Comparison of ENCODE assay signal across 1 cellular context in genomic region chr2:162581931-162582330, GRCh38.
TF ChIP-seq lines count a peak whose summit lies in the region.

No MANE protein-coding gene starts in this region.

TF ChIP-seq in GM23338, 12 proteins besides CTCF, POLR2A, EP300 and RAD21 (continued from another document):
- TF ChIP-seq, protein P1, sequence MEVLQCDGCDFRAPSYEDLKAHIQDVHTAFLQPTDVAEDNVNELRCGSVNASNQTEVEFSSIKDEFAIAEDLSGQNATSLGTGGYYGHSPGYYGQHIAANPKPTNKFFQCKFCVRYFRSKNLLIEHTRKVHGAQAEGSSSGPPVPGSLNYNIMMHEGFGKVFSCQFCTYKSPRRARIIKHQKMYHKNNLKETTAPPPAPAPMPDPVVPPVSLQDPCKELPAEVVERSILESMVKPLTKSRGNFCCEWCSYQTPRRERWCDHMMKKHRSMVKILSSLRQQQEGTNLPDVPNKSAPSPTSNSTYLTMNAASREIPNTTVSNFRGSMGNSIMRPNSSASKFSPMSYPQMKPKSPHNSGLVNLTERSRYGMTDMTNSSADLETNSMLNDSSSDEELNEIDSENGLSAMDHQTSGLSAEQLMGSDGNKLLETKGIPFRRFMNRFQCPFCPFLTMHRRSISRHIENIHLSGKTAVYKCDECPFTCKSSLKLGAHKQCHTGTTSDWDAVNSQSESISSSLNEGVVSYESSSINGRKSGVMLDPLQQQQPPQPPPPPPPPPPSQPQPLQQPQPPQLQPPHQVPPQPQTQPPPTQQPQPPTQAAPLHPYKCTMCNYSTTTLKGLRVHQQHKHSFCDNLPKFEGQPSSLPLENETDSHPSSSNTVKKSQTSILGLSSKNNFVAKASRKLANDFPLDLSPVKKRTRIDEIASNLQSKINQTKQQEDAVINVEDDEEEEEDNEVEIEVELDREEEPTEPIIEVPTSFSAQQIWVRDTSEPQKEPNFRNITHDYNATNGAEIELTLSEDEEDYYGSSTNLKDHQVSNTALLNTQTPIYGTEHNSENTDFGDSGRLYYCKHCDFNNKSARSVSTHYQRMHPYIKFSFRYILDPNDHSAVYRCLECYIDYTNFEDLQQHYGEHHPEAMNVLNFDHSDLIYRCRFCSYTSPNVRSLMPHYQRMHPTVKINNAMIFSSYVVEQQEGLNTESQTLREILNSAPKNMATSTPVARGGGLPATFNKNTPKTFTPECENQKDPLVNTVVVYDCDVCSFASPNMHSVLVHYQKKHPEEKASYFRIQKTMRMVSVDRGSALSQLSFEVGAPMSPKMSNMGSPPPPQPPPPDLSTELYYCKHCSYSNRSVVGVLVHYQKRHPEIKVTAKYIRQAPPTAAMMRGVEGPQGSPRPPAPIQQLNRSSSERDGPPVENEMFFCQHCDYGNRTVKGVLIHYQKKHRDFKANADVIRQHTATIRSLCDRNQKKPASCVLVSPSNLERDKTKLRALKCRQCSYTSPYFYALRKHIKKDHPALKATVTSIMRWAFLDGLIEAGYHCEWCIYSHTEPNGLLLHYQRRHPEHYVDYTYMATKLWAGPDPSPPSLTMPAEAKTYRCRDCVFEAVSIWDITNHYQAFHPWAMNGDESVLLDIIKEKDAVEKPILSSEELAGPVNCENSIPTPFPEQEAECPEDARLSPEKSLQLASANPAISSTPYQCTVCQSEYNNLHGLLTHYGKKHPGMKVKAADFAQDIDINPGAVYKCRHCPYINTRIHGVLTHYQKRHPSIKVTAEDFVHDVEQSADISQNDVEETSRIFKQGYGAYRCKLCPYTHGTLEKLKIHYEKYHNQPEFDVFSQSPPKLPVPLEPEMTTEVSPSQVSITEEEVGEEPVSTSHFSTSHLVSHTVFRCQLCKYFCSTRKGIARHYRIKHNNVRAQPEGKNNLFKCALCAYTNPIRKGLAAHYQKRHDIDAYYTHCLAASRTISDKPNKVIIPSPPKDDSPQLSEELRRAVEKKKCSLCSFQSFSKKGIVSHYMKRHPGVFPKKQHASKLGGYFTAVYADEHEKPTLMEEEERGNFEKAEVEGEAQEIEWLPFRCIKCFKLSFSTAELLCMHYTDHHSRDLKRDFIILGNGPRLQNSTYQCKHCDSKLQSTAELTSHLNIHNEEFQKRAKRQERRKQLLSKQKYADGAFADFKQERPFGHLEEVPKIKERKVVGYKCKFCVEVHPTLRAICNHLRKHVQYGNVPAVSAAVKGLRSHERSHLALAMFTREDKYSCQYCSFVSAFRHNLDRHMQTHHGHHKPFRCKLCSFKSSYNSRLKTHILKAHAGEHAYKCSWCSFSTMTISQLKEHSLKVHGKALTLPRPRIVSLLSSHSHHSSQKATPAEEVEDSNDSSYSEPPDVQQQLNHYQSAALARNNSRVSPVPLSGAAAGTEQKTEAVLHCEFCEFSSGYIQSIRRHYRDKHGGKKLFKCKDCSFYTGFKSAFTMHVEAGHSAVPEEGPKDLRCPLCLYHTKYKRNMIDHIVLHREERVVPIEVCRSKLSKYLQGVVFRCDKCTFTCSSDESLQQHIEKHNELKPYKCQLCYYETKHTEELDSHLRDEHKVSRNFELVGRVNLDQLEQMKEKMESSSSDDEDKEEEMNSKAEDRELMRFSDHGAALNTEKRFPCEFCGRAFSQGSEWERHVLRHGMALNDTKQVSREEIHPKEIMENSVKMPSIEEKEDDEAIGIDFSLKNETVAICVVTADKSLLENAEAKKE (CRISPR knock-in tag; IDR thresholded peaks at IDR 0.05): no peak
- no peak for TF ChIP-seq ZNF114 (CRISPR knock-in tag; IDR thresholded peaks at IDR 0.05)
- TF ChIP-seq POLR2AphosphoS5 (IDR thresholded peaks at IDR 0.05; ENCODE audit: low read depth): no peak
- no peak for TF ChIP-seq CREB1 (CRISPR knock-in tag; IDR thresholded peaks at IDR 0.05; ENCODE audit: low read depth)
TF ChIP-seq in GM23338: peak in this region for 0.
